Comparison of ENCODE assay signal across 1 cellular context in genomic region chr19:51703655-51704515, GRCh38.
TF ChIP-seq lines count a peak whose summit lies in the region.

No MANE protein-coding gene starts in this region.

TF ChIP-seq in K562, 482 proteins besides CTCF, POLR2A, EP300 and RAD21 (continued from another document and continues in another):
- TF ChIP-seq STAT6 (CRISPR knock-in tag; IDR thresholded peaks at IDR 0.05) = no peak
- peak; percentile 56; the same call in 1 of the 2 replicates for TF ChIP-seq NKRF (IDR thresholded peaks at IDR 0.05; ENCODE audit: borderline replicate concordance)
- TF ChIP-seq JUNB (CRISPR knock-in tag; conservative IDR thresholded peaks at IDR 0.05) = no peak
- TF ChIP-seq CHD7 (IDR thresholded peaks at IDR 0.05; ENCODE audit: low read depth, low read length) = no peak
- TF ChIP-seq ZNF134 (CRISPR knock-in tag; conservative IDR thresholded peaks at IDR 0.05) = no peak
- no peak for TF ChIP-seq WHSC1 (IDR thresholded peaks at IDR 0.05; ENCODE audit: low read length)
- no peak for TF ChIP-seq SMARCE1 (IDR thresholded peaks at IDR 0.05)
- 0 out of 2 replicates have a peak, but pooled peaks have one; percentile 40 for TF ChIP-seq CAMTA2 (CRISPR knock-in tag; conservative IDR thresholded peaks at IDR 0.05)
- TF ChIP-seq KDM1A (IDR thresholded peaks at IDR 0.05) = no peak
- no peak for TF ChIP-seq ZBTB26 (CRISPR knock-in tag; IDR thresholded peaks at IDR 0.05)
- TF ChIP-seq ZBTB34 (CRISPR knock-in tag; IDR thresholded peaks at IDR 0.05) = no peak
- TF ChIP-seq FOXK1 (CRISPR knock-in tag; IDR thresholded peaks at IDR 0.05; ENCODE audit: borderline replicate concordance) = 0 out of 2 replicates have a peak, but pooled peaks have one; percentile 48
- TF ChIP-seq PTRF (tag; IDR thresholded peaks at IDR 0.05) = no peak
- no peak for TF ChIP-seq ZNF133 (CRISPR knock-in tag; IDR thresholded peaks at IDR 0.05)
- no peak for TF ChIP-seq DLX4 (CRISPR knock-in tag; IDR thresholded peaks at IDR 0.05)
- no peak for TF ChIP-seq IRF9 (tag; IDR thresholded peaks at IDR 0.05)
- peak; percentile 58; the same call in 1 of the 2 replicates for TF ChIP-seq ATF2 (CRISPR knock-in tag; IDR thresholded peaks at IDR 0.05)
- no peak for TF ChIP-seq ZFP30 (CRISPR knock-in tag; IDR thresholded peaks at IDR 0.05; ENCODE audit: borderline replicate concordance)
- TF ChIP-seq POLR2AphosphoS5 (IDR thresholded peaks at IDR 0.05; ENCODE audit: control insufficient read depth, insufficient read depth, low read depth, low read length) = peak; percentile 75
- TF ChIP-seq KAT2B (IDR thresholded peaks at IDR 0.05; ENCODE audit: low read depth, low read length) = no peak
- TF ChIP-seq FOSL1 (tag; conservative IDR thresholded peaks at IDR 0.05) = no peak; the same call in 1 of the 2 replicates
- TF ChIP-seq MLLT1 (IDR thresholded peaks at IDR 0.05) = peak in 1 of 2 experiments; percentile 95; a peak in 2 of 4 replicates
- no peak for TF ChIP-seq SLC30A9 (CRISPR knock-in tag; IDR thresholded peaks at IDR 0.05)
- no peak for TF ChIP-seq E2F4 (CRISPR knock-in tag; IDR thresholded peaks at IDR 0.05; ENCODE audit: low read depth)
- TF ChIP-seq C11orf30 (IDR thresholded peaks at IDR 0.05; ENCODE audit: low read depth) = peak; percentile 12; the same call in 1 of the 2 replicates
